In genomic region chr11:127098684-127099083, GRCh38 we compare ENCODE assay signal across 19 cellular contexts.
A peak's percentile ranks its signal among the peaks of the same experiment; 100 is the strongest.
DNase-seq lines count a peak whose midpoint lies in the region; ATAC-seq, FAIRE-seq and TF ChIP-seq lines count a peak whose summit lies in the region.
"Had no signal": no experiment of that assay in that cellular context is flagged by ENCODE, and none has a peak within 500 bp of the region (broad histone marks: within the 10 kb centered on the region; RNA-seq: fewer than 3 reads in every experiment).

No MANE protein-coding gene starts in this region.

- H4K5ac ChIP-seq in H1 (ENCODE audit: insufficient read length, low read depth, low read length): no peak overlapping the region

- whole genome bisulfite sequencing in H1 (ENCODE audit: extremely low coverage in 1 of 2, insufficient coverage in 1 of 2, insufficient read length in 1 of 2, insufficient replicate concordance in 2 of 2, low coverage in 1 of 2, low lambda C conversion rate in 2 of 2, missing lambda C conversion rate in 1 of 2), 2 experiments: 50% methylated on average over 1 of the region's 1 CpG; no CpG with 5 or more reads in 1 of the 2 experiments

- no peak overlapping the region for H3K18ac ChIP-seq in H1 (ENCODE audit: extremely low read depth, low read length)

- H3K4me1 ChIP-seq in DND-41 (ENCODE audit: insufficient read depth, low read length) (no peaks in the 10 kb centered on the region), H1 (replicated peaks in 1 of 4; ENCODE audit: control insufficient read depth in 3 of 4, insufficient read depth in 4 of 4, low read length in 3 of 4) (no peaks in the 10 kb centered on the region)
- H3K4me1 ChIP-seq: SJSA1 had no signal

- H3K27me3 ChIP-seq in DND-41 (ENCODE audit: insufficient read depth, low read length, poor library complexity): peaks cover 3% of the 10 kb centered on the region
- H3K27me3 ChIP-seq in H1 (replicated peaks in 1 of 4; ENCODE audit: control insufficient read depth in 3 of 4, extremely low read depth in 1 of 4, insufficient read depth in 3 of 4, low read length in 3 of 4): no peaks in the 10 kb centered on the region
- H3K27me3 ChIP-seq: SJSA1 had no signal

- no peak overlapping the region for H3K9ac ChIP-seq in DND-41 (ENCODE audit: low read depth, low read length)
- H3K9ac ChIP-seq in H1 (replicated peaks in 1 of 4; ENCODE audit: extremely low read depth in 1 of 4, low read depth in 3 of 4, low read length in 3 of 4): no peak overlapping the region

- H3K36me3 ChIP-seq in DND-41 (ENCODE audit: insufficient read depth, low read length) (no peaks in the 10 kb centered on the region), H1 (ENCODE audit: control insufficient read depth in 2 of 4, insufficient read depth in 4 of 4, low read length in 3 of 4) (no peaks in the 10 kb centered on the region)
- H3K36me3 ChIP-seq: SJSA1 had no signal

- no peaks in the 10 kb centered on the region for H3K23me2 ChIP-seq in H1 (ENCODE audit: low read depth, low read length)

- H3K27ac Mint-ChIP-seq in HFFc6: no peak overlapping the region
- H3K27ac Mint-ChIP-seq: CD14-positive monocyte had no signal

- no peak overlapping the region for H3K56ac ChIP-seq in H1 (replicated peaks; ENCODE audit: insufficient read length, low read depth, low read length)

- H3K4me3 Mint-ChIP-seq in HFFc6: no peak overlapping the region
- H3K4me3 Mint-ChIP-seq: CD14-positive monocyte had no signal

- H2BK12ac ChIP-seq in H1 (ENCODE audit: low read depth, low read length): no peak overlapping the region

- DNase-seq in DND-41: peak; percentile 12
- DNase-seq in H1 (ENCODE audit: low read depth in 1 of 2, low spot score in 2 of 2): no peak
- peak; percentile 21 for DNase-seq in myocyte (ENCODE audit: low read depth)
- DNase-seq in medulla oblongata (ENCODE audit: extremely low spot score): no peak
- DNase-seq in GM12892 (ENCODE audit: insufficient read length): no peak
- no peak for DNase-seq in NCI-H2227 (lab: John Stamatoyannopoulos, UW; ENCODE audit: unreplicated experiment)
- no peak for DNase-seq in HFFc6
- DNase-seq: COR-L47, DMS153, IMR-90, NCI-H1436 treated with DMSO at 0.1 percent for 48 hours, NCI-H2081 treated with DMSO at 0.1 percent for 48 hours, NCI-H2227 treated with DMSO at 0.1 percent for 48 hours, OCI-M1 had no signal

- no peak overlapping the region for H2BK120ac ChIP-seq in H1 (replicated peaks; ENCODE audit: low read depth, low read length)

- no peak overlapping the region for H3K27ac ChIP-seq in DND-41 (ENCODE audit: low read length)
- no peak overlapping the region for H3K27ac ChIP-seq in H1 (ENCODE audit: low read depth, low read length)
- H3K27ac ChIP-seq: SJSA1 had no signal

- H3K36me3 Mint-ChIP-seq in HFFc6 (ENCODE audit: low read depth): no peaks in the 10 kb centered on the region
- H3K36me3 Mint-ChIP-seq: CD14-positive monocyte had no signal

- no peaks in the 10 kb centered on the region; the same call in 1 of the 2 replicates for H3K9me3 Mint-ChIP-seq in HFFc6

- TF ChIP-seq CTCF in DND-41 (IDR thresholded peaks at IDR 0.05; ENCODE audit: borderline replicate concordance, extremely low read depth, low read length, poor library complexity, severe bottlenecking) (no peak), H1 (IDR thresholded peaks at IDR 0.05; ENCODE audit: control extremely low read depth in 1 of 3, insufficient read depth in 1 of 3, low read depth in 1 of 3, low read length in 3 of 3) (no peak), HFFc6 (IDR thresholded peaks at IDR 0.05) (no peak)

- no peak overlapping the region for H2AK5ac ChIP-seq in H1 (ENCODE audit: low read depth, low read length)

- CTCF ChIA-PET in H1 (lab: Charles Lee; ENCODE audit: partially characterized antibody): no interaction called here

- no peak overlapping the region for H3K4ac ChIP-seq in H1 (replicated peaks; ENCODE audit: insufficient read length, low read depth, low read length)

- no peak for FAIRE-seq in H1 (lab: Jason Lieb, UNC)
- FAIRE-seq in GM12892 (lab: Jason Lieb, UNC): no peak
- FAIRE-seq: GM12891, H54 had no signal

- no peak for ATAC-seq in DND-41 (ENCODE audit: insufficient read depth, low read depth)

- H2AFZ ChIP-seq in DND-41 (ENCODE audit: low read depth, low read length): no peak overlapping the region
- H2AFZ ChIP-seq in H1 (ENCODE audit: low read length): no peak overlapping the region

- H3K4me3 ChIP-seq in DND-41 (ENCODE audit: low read depth in 1 of 2, low read length in 2 of 2) (no peak overlapping the region), H1 (ENCODE audit: extremely low read depth in 1 of 4, insufficient read depth in 2 of 4, low read depth in 3 of 4, low read length in 4 of 4) (no peak overlapping the region)
- H3K4me3 ChIP-seq: SJSA1 had no signal

- H4K20me1 ChIP-seq in DND-41 (ENCODE audit: insufficient read depth, low read length) (no peaks in the 10 kb centered on the region), H1 (replicated peaks in 1 of 2; ENCODE audit: control insufficient read depth in 1 of 2, insufficient read depth in 2 of 2, low read length in 2 of 2) (no peaks in the 10 kb centered on the region)

- no peaks in the 10 kb centered on the region for H3K79me1 ChIP-seq in H1 (ENCODE audit: low read depth, low read length)

- H3K9me3 ChIP-seq in DND-41 (ENCODE audit: insufficient read depth, low read length, severe bottlenecking) (no peaks in the 10 kb centered on the region), H1 (ENCODE audit: insufficient read depth in 2 of 2, low read depth in 1 of 2, low read length in 1 of 2) (no peaks in the 10 kb centered on the region)
- H3K9me3 ChIP-seq: SJSA1 had no signal

- TF ChIP-seq POLR2A in H1 (IDR thresholded peaks at IDR 0.05; ENCODE audit: control extremely low read depth in 1 of 2, low read depth in 2 of 2, low read length in 2 of 2): no peak
- TF ChIP-seq POLR2A in GM12892 (IDR thresholded peaks at IDR 0.05; ENCODE audit: low read depth, low read length): no peak

- H4K8ac ChIP-seq in H1 (ENCODE audit: extremely low read depth, insufficient read depth, low read length): no peak overlapping the region

- no peak overlapping the region for H3K23ac ChIP-seq in H1 (ENCODE audit: insufficient read length)

- H2BK5ac ChIP-seq in H1 (ENCODE audit: low read depth, low read length): no peak overlapping the region

- H2BK20ac ChIP-seq in H1 (ENCODE audit: low read length): no peak overlapping the region

- POLR2A ChIA-PET in H1 (lab: Charles Lee; ENCODE audit: partially characterized antibody): no interaction called here

- TF ChIP-seq RAD21 in Ishikawa (IDR thresholded peaks at IDR 0.05; ENCODE audit: low read depth) (no peak), H1 (IDR thresholded peaks at IDR 0.05 in 1 of 2, conservative IDR thresholded peaks at IDR 0.05 in 1 of 2; ENCODE audit: low read depth in 2 of 2, low read length in 2 of 2) (no peak)

- no peak overlapping the region for H4K91ac ChIP-seq in H1 (replicated peaks; ENCODE audit: insufficient read length, low read length)

- H3K79me2 ChIP-seq in DND-41 (ENCODE audit: insufficient read depth, low read length): no peaks in the 10 kb centered on the region
- H3K79me2 ChIP-seq in H1 (ENCODE audit: control insufficient read depth in 1 of 2, insufficient read depth in 2 of 2, low read length in 2 of 2): no peaks in the 10 kb centered on the region

- peaks cover 4% of the 10 kb centered on the region; the same call in 1 of the 2 replicates for H3K27me3 Mint-ChIP-seq in HFFc6 (ENCODE audit: insufficient read depth)

- H3K14ac ChIP-seq in H1 (ENCODE audit: insufficient read length): no peak overlapping the region

- TF ChIP-seq EP300 in Ishikawa (IDR thresholded peaks at IDR 0.05; ENCODE audit: borderline replicate concordance) (no peak), H1 (IDR thresholded peaks at IDR 0.05; ENCODE audit: borderline replicate concordance in 1 of 2, low read depth in 2 of 2, low read length in 2 of 2) (no peak)

- no peak overlapping the region for H3K4me2 ChIP-seq in DND-41 (ENCODE audit: insufficient read depth, low read length)
- no peak overlapping the region for H3K4me2 ChIP-seq in H1 (ENCODE audit: insufficient read depth in 1 of 2, low read depth in 2 of 2, low read length in 2 of 2)

- H2BK15ac ChIP-seq in H1 (ENCODE audit: low read length): no peak overlapping the region

- H3K4me1 Mint-ChIP-seq in HFFc6 (ENCODE audit: low read depth): peaks cover 4% of the 10 kb centered on the region; the same call in 1 of the 2 replicates
- H3K4me1 Mint-ChIP-seq: CD14-positive monocyte had no signal

TF ChIP-seq in Ishikawa, 13 proteins besides CTCF, POLR2A, EP300 and RAD21 (continues in another document):
- no peak for TF ChIP-seq ZBTB7A (IDR thresholded peaks at IDR 0.05; ENCODE audit: low read depth)

TF ChIP-seq in H1, 55 proteins besides CTCF, POLR2A, EP300 and RAD21:
- TF ChIP-seq ATF3 (IDR thresholded peaks at IDR 0.05; ENCODE audit: insufficient read depth, low read depth, low read length) (no peak), SUZ12 (IDR thresholded peaks at IDR 0.05; ENCODE audit: low read length) (no peak), MAFK (IDR thresholded peaks at IDR 0.05; ENCODE audit: low read depth, low read length) (peak; percentile 52; the same call in 1 of the 2 replicates), ATF2 (IDR thresholded peaks at IDR 0.05; ENCODE audit: low read length) (no peak), BRCA1 (IDR thresholded peaks at IDR 0.05; ENCODE audit: low read depth, low read length) (no peak), E2F6 (IDR thresholded peaks at IDR 0.05) (no peak)

Comparison
In these comparisons a context has a peak if more than half of its experiments do, and no peak if none do; other contexts are left out.
1. DNase-seq: peak in DND-41 (single experiment) and myocyte (single experiment); none in H1 (0 of 2), medulla oblongata (single experiment), GM12892 (single experiment), NCI-H2227 (single experiment) and HFFc6 (single experiment).